12 cellular contexts compared by ENCODE assay signal in genomic region chr14:104657563-104658324, GRCh38. TPM values are rescaled to one million over a fixed set of nuclear protein-coding genes. Genes with fewer than 3 reads are reported as not detected.
DNase-seq lines count a peak whose midpoint lies in the region; FAIRE-seq and TF ChIP-seq lines count a peak whose summit lies in the region.
"Had no signal": no experiment of that assay in that cellular context is flagged by ENCODE, and none has a peak within 500 bp of the region (broad histone marks: within the 10 kb centered on the region; RNA-seq: fewer than 3 reads in every experiment).

No MANE protein-coding gene starts in this region.

- H3K4me1 Mint-ChIP-seq in glutamatergic neuron (ENCODE audit: low read depth, unreplicated experiment) = peaks cover 7% of the 10 kb centered on the region

- H3K9me3 Mint-ChIP-seq in glutamatergic neuron (ENCODE audit: unreplicated experiment) = peaks cover 22% of the 10 kb centered on the region

- H3K36me3 Mint-ChIP-seq in glutamatergic neuron (ENCODE audit: unreplicated experiment) = peaks cover 15% of the 10 kb centered on the region
- H3K36me3 Mint-ChIP-seq: CD4-positive, CD25-positive, alpha-beta regulatory T cell had no signal

- TF ChIP-seq CTCF in glutamatergic neuron (IDR thresholded peaks at IDR 0.05; ENCODE audit: partially characterized antibody, unreplicated experiment) = no peak

- DNase-seq in GDM1 (lab: John Stamatoyannopoulos, UW) (peak; percentile 67), GM19239 (ENCODE audit: insufficient read length, low spot score) (no peak), Kasumi-1 (lab: John Stamatoyannopoulos, UW) (peak; percentile 91 to 94), glutamatergic neuron (no peak), small intestine (no peak), NCI-H146 (lab: John Stamatoyannopoulos, UW) (no peak), NCI-H446 treated with DMSO at 0.1 percent for 48 hours (lab: John Stamatoyannopoulos, UW) (no peak), middle frontal gyrus (ENCODE audit: extremely low spot score, low spot score) (no peak)
- DNase-seq: CD4-positive, CD25-positive, alpha-beta regulatory T cell; heart left ventricle had no signal

- H3K27me3 ChIP-seq in small intestine (ENCODE audit: control insufficient read depth in 2 of 2, insufficient read depth in 2 of 2, low read length in 2 of 2) = peaks cover 0 to 2% of the 10 kb centered on the region in 2 donors

- H3K27ac ChIP-seq in small intestine (ENCODE audit: low read depth in 1 of 2, low read length in 1 of 2) = no peak overlapping the region
- H3K27ac ChIP-seq: heart left ventricle had no signal

- H3K4me3 Mint-ChIP-seq in glutamatergic neuron (ENCODE audit: unreplicated experiment) = no peak overlapping the region
- H3K4me3 Mint-ChIP-seq: CD4-positive, CD25-positive, alpha-beta regulatory T cell; neural crest cell had no signal

- H3K36me3 ChIP-seq in small intestine (ENCODE audit: control insufficient read depth in 2 of 2, insufficient read depth in 2 of 2, low read length in 2 of 2) = no peaks in the 10 kb centered on the region
- H3K36me3 ChIP-seq: heart left ventricle had no signal

- H3K27ac Mint-ChIP-seq in glutamatergic neuron (ENCODE audit: unreplicated experiment) = peak overlapping the region; percentile 24

- no peak overlapping the region for H3K4me3 ChIP-seq in small intestine (ENCODE audit: low read depth in 1 of 2, low read length in 2 of 2)
- H3K4me3 ChIP-seq: heart left ventricle had no signal

- 48 to 62% (median 52%) methylated on average over 17 of the region's 17 CpGs for WGBS in small intestine, 3 donors

- no peaks in the 10 kb centered on the region for H3K4me1 ChIP-seq in small intestine (ENCODE audit: control insufficient read depth in 2 of 2, insufficient read depth in 1 of 2, low read depth in 1 of 2, low read length in 1 of 2)

- FAIRE-seq in GM19239 (lab: Jason Lieb, UNC) = peak; percentile 92
- no peak for FAIRE-seq in small intestine (lab: Jason Lieb, UNC)
- FAIRE-seq: RCC 7860 had no signal

- peaks cover 5% of the 10 kb centered on the region for H3K27me3 Mint-ChIP-seq in glutamatergic neuron (ENCODE audit: unreplicated experiment)

- no peaks in the 10 kb centered on the region for H3K9me3 ChIP-seq in small intestine (ENCODE audit: control insufficient read depth, low read depth)

RNA-seq across cellular contexts. Expression of gene INF2, which starts 31.7 kb away (rescaled TPM):
- total RNA-seq in glutamatergic neuron (ENCODE audit: unreplicated experiment) = 11.8 TPM
- 100 to 1,000 TPM in 2 of 3 donors, 10 to 100 TPM in 1; 76.6 to 364 (median 317) TPM for polyA plus RNA-seq in small intestine

RNA-seq across cellular contexts. Expression of gene TMEM179, which starts 53.2 kb away (rescaled TPM):
- total RNA-seq in glutamatergic neuron (ENCODE audit: unreplicated experiment) = 28.8 TPM
- 10 to 100 TPM in 1 of 3 donors, not detected in 2; 11.2 TPM for polyA plus RNA-seq in small intestine
- total RNA-seq: CD4-positive, CD25-positive, alpha-beta regulatory T cell had no signal
- polyA plus RNA-seq: CD4-positive, CD25-positive, alpha-beta regulatory T cell had no signal

Comparison
In these comparisons a context has a peak if more than half of its experiments do, and no peak if none do; other contexts are left out.
1. DNase-seq: peak in GDM1 (single experiment) and Kasumi-1 (2 of 2); none in GM19239 (single experiment), glutamatergic neuron (single experiment), small intestine (single experiment), NCI-H146 (single experiment), NCI-H446 treated with DMSO at 0.1 percent for 48 hours (single experiment) and middle frontal gyrus (single experiment).